ENCODE assay signal across 14 cellular contexts in genomic region chr4:9169791-9170459, GRCh38. TPM values are rescaled to one million over a fixed set of nuclear protein-coding genes. Genes with fewer than 3 reads are reported as not detected.
"Had no signal": no experiment of that assay in that cellular context is flagged by ENCODE, and none has a peak within 500 bp of the region (broad histone marks: within the 10 kb centered on the region; RNA-seq: fewer than 3 reads in every experiment).

A gene with protein sequence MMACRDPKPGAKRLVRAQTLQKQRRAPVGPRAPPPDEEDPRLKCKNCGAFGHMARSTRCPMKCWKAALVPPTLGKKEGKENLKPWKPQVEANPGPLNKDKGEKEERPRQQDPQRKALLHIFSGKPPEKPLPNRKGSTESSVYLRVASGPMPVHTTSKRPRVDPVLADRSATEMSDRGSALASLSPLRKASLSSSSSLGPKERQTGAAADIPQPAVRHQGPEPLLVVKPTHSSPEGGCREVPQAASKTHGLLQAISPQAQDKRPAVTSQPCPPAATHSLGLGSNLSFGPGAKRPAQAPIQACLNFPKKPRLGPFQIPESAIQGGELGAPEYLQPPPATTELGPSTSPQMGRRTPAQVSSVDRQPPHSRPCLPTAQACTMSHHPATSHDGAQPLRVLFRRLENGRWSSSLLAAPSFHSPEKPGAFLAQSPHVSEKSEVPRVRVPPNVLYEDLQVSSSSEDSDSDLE (plus strand): TSS chr4:9170409. CDS start chr4:9173173, 2,764 bp downstream.

RNA-seq across cellular contexts. Expression of the gene that starts here (rescaled TPM):
- total RNA-seq: activated CD4-positive, alpha-beta memory T cell treated with anti-CD3 and anti-CD28 coated beads, Interleukin-2, amount 10 ng/mL, durations not matched to agents 7 days and 5 days; activated CD4-positive, alpha-beta T cell treated with anti-CD3 and anti-CD28 coated beads, Interleukin-2, amount 10 ng/mL, durations not matched to agents 24 days and 14 days; activated CD8-positive, alpha-beta memory T cell treated with anti-CD3 and anti-CD28 coated beads, Interleukin-2, amount 10 ng/mL, durations not matched to agents 7 days and 5 days; activated CD8-positive, alpha-beta T cell treated with anti-CD3 and anti-CD28 coated beads, Interleukin-2, amount 10 ng/mL, durations not matched to agents 7 days and 5 days; activated naive CD8-positive, alpha-beta T cell treated with anti-CD3 and anti-CD28 coated beads, Interleukin-2, amount 10 ng/mL, durations not matched to agents 7 days and 5 days; activated T-helper 2 cell treated with anti-CD3 and anti-CD28 coated beads, Interferon-gamma antibody, Interleukin-2, Interleukin-4, amounts not matched to agents 10 μg/mL and 5 μg/mL and 100 μg/mL, durations not matched to agents 14 hours and 24 hours and 36 hours; ascending aorta; bronchial epithelial cell; cardiac muscle cell; chondrocyte; T-helper 1 cell treated with Interleukin-12 subunit alpha and Interleukin-12 subunit beta and Interleukin-4 antibody, amounts not matched to agents 30 ng/mL and 1 ng/mL, for 36 hours; T-helper 17 cell; T-helper 2 cell treated with Interferon-gamma antibody and Interleukin-4, amounts not matched to agents 100 ng/mL and 5 ng/mL, for 36 hours; WTC11 had no signal
